In genomic region chr7:107123392-107123791, GRCh38 we compare ENCODE assay signal across 20 cellular contexts. TPM values are rescaled to one million over a fixed set of nuclear protein-coding genes. Genes with fewer than 3 reads are reported as not detected.
DNase-seq lines count a peak whose midpoint lies in the region; ATAC-seq, FAIRE-seq and TF ChIP-seq lines count a peak whose summit lies in the region.
"Had no signal": no experiment of that assay in that cellular context is flagged by ENCODE, and none has a peak within 500 bp of the region (broad histone marks: within the 10 kb centered on the region; RNA-seq: fewer than 3 reads in every experiment).

No MANE protein-coding gene starts in this region.

- H3K27ac Mint-ChIP-seq in osteocyte (ENCODE audit: unreplicated experiment), result peak overlapping the region; percentile 80
- H3K27ac Mint-ChIP-seq: CD4-positive, alpha-beta T cell; GM23338 had no signal

- no peak overlapping the region for H3K4me3 ChIP-seq in right lobe of liver
- no peak overlapping the region for H3K4me3 ChIP-seq in HepG2 (replicated peaks in 1 of 3; ENCODE audit: insufficient read depth in 1 of 3, low read depth in 2 of 3, low read length in 3 of 3)
- H3K4me3 ChIP-seq in transverse colon, result no peak overlapping the region
- no peak overlapping the region for H3K4me3 ChIP-seq in right atrium auricular region
- H3K4me3 ChIP-seq: A549, GM23338, K562 had no signal

- ATAC-seq in right lobe of liver (peak in 3 of 4 donors; percentile 51 to 70 (median 56)), HepG2 (no peak), Right ventricle myocardium inferior (no peak), GM21390 (IDR thresholded peaks at IDR 0.05; ENCODE audit: unreplicated experiment) (no peak)
- ATAC-seq: A549, GM23338, K562 had no signal

- H3K36me3 ChIP-seq in right lobe of liver (no peaks in the 10 kb centered on the region), HepG2 (replicated peaks in 1 of 2; ENCODE audit: control insufficient read depth in 1 of 2, insufficient read depth in 2 of 2, low read length in 2 of 2) (no peaks in the 10 kb centered on the region), transverse colon (no peaks in the 10 kb centered on the region), right atrium auricular region (no peaks in the 10 kb centered on the region)

- H3K4me1 Mint-ChIP-seq in osteocyte (ENCODE audit: unreplicated experiment), result peaks cover 26% of the 10 kb centered on the region

- POLR2A ChIA-PET in HepG2 (lab: Yijun Ruan, JAX), result no interaction called here

- 98% methylated on average over 4 of the region's 4 CpGs for WGBS in right lobe of liver (ENCODE audit: insufficient coverage, low coverage, low lambda C conversion rate, missing lambda C conversion rate)
- 26% methylated on average over 4 of the region's 4 CpGs for WGBS in HepG2 (ENCODE audit: low lambda C conversion rate)
- 97 to 100% methylated on average over 2 to 4 of the region's 4 CpGs for WGBS in transverse colon (ENCODE audit: low coverage in 1 of 2), 2 donors

- BruUV-seq in HepG2 (replicated peaks; lab: Mats Ljungman, UMichigan), result no TSS peak

- intact Hi-C loops in right lobe of liver (cut with DNase I), result no loop called here
- intact Hi-C loops in HepG2 (cut with micrococcal nuclease; ENCODE audit: unreplicated experiment), result no loop called here
- intact Hi-C loops in transverse colon (cut with DNase I; ENCODE audit: low total_unique reads), result no loop called here
- intact Hi-C loops in Right ventricle myocardium inferior (cut with DNase I), result no loop called here

- no peaks in the 10 kb centered on the region for H3K79me2 ChIP-seq in HepG2 (ENCODE audit: insufficient read depth, low read length)

- no peaks in the 10 kb centered on the region for H3K9me3 Mint-ChIP-seq in osteocyte (ENCODE audit: unreplicated experiment)
- H3K9me3 Mint-ChIP-seq: CD4-positive, alpha-beta T cell; GM23338 had no signal

- H4K20me1 ChIP-seq in HepG2 (ENCODE audit: insufficient read depth, low read length), result no peaks in the 10 kb centered on the region

- TF ChIP-seq CTCF in right lobe of liver (IDR thresholded peaks at IDR 0.05) (no peak), HepG2 (CRISPR knock-in tag; IDR thresholded peaks at IDR 0.05) (no peak), osteocyte (IDR thresholded peaks at IDR 0.05) (no peak), transverse colon (IDR thresholded peaks at IDR 0.05) (no peak), right atrium auricular region (IDR thresholded peaks at IDR 0.05) (no peak)

- no peak for FAIRE-seq in HepG2 (lab: Jason Lieb, UNC)
- FAIRE-seq: A549, D721Med, G401.6, GM12891, H54, K562 had no signal

- H3K9ac ChIP-seq in HepG2 (ENCODE audit: insufficient read depth, low read depth, low read length), result no peak overlapping the region

- no peak overlapping the region for H2AFZ ChIP-seq in HepG2 (ENCODE audit: low read length)
- H2AFZ ChIP-seq: GM23338 had no signal

- in situ Hi-C loops in HepG2 (cut with HindIII; ENCODE audit: extremely low pct_ligation_motif_present, low pct_unique_long_range_greater_than_20kb) (no loop called here), transverse colon (cut with MboI; ENCODE audit: low pct_ligation_motif_present in 1 of 4, low pct_unique_long_range_greater_than_20kb in 1 of 4, low sequenced_read_pairs in 3 of 4) (no loop called here)

- TF ChIP-seq POLR2A in right lobe of liver (IDR thresholded peaks at IDR 0.05) (no peak), HepG2 (IDR thresholded peaks at IDR 0.05; ENCODE audit: insufficient read depth in 1 of 2, low read depth in 2 of 2, low read length in 2 of 2) (no peak), transverse colon (IDR thresholded peaks at IDR 0.05) (no peak)

- H3K27me3 ChIP-seq in right lobe of liver (no peaks in the 10 kb centered on the region), HepG2 (ENCODE audit: control insufficient read depth in 1 of 2, insufficient read depth in 2 of 2, low read length in 2 of 2) (0 out of 5 replicates have a peak, but pooled peaks cover 0 to 4% of the 10 kb centered on the region in 2 experiments), transverse colon (no peaks in the 10 kb centered on the region), right atrium auricular region (no peaks in the 10 kb centered on the region)

- CTCF ChIA-PET in HepG2 (lab: Yijun Ruan, JAX; ENCODE audit: low intra/inter-chr PET ratio, low total read pairs), result no interaction called here

- TF ChIP-seq EP300 in HepG2 (IDR thresholded peaks at IDR 0.05; ENCODE audit: low read depth in 2 of 2, low read length in 2 of 2) (no peak), HepG2 (CRISPR knock-in tag; IDR thresholded peaks at IDR 0.05; ENCODE audit: borderline replicate concordance) (no peak), transverse colon (IDR thresholded peaks at IDR 0.05; ENCODE audit: low read depth) (no peak)

- H3K27ac ChIP-seq in right lobe of liver, result peak overlapping the region in 2 of 3 donors; percentile 46 to 51
- no peak overlapping the region for H3K27ac ChIP-seq in HepG2 (ENCODE audit: extremely low read length, insufficient read depth, low read length)
- peak overlapping the region; percentile 24 to 64 (median 54) for H3K27ac ChIP-seq in transverse colon
- no peak overlapping the region for H3K27ac ChIP-seq in right atrium auricular region
- H3K27ac ChIP-seq: 22Rv1, C4-2B had no signal

- no peaks in the 10 kb centered on the region for H3K9me3 ChIP-seq in right lobe of liver
- H3K9me3 ChIP-seq in HepG2 (ENCODE audit: low read length), result no peaks in the 10 kb centered on the region
- H3K9me3 ChIP-seq in transverse colon, result no peaks in the 10 kb centered on the region
- no peaks in the 10 kb centered on the region for H3K9me3 ChIP-seq in right atrium auricular region
- H3K9me3 ChIP-seq: A549, Caco-2 had no signal

- H3K36me3 Mint-ChIP-seq in osteocyte (ENCODE audit: unreplicated experiment), result no peaks in the 10 kb centered on the region

- no peak overlapping the region for H3K4me2 ChIP-seq in HepG2 (ENCODE audit: low read depth, low read length)
- H3K4me2 ChIP-seq: GM23338 had no signal

- TF ChIP-seq RAD21 in HepG2 (CRISPR knock-in tag; IDR thresholded peaks at IDR 0.05), result no peak

- no peaks in the 10 kb centered on the region for H3K27me3 Mint-ChIP-seq in osteocyte (ENCODE audit: unreplicated experiment)
- H3K27me3 Mint-ChIP-seq: CD4-positive, alpha-beta T cell had no signal

- DNase-seq in right lobe of liver (no peak), HepG2 (ENCODE audit: low spot score) (no peak), osteocyte (ENCODE audit: extremely low spot score, unreplicated experiment) (no peak), transverse colon (no peak), Right ventricle myocardium inferior (ENCODE audit: missing footprints) (no peak), right atrium auricular region (ENCODE audit: low spot score) (no peak)
- DNase-seq: AML-193; Caco-2; CD4-positive, alpha-beta T cell; HCEC 1CT had no signal

- H3K4me1 ChIP-seq in right lobe of liver, result peaks cover 0 to 6% (median 0%) of the 10 kb centered on the region in 4 donors
- no peaks in the 10 kb centered on the region for H3K4me1 ChIP-seq in HepG2 (ENCODE audit: insufficient read depth, low read length)
- H3K4me1 ChIP-seq in transverse colon, result peaks cover 0 to 4% (median 0%) of the 10 kb centered on the region in 4 donors
- peaks cover 0 to 12% of the 10 kb centered on the region in 2 donors for H3K4me1 ChIP-seq in right atrium auricular region
- H3K4me1 ChIP-seq: Caco-2 had no signal

- H3K4me3 Mint-ChIP-seq in osteocyte (ENCODE audit: unreplicated experiment), result no peak overlapping the region
- H3K4me3 Mint-ChIP-seq: GM23338 had no signal

TF ChIP-seq in HepG2, 621 proteins besides CTCF, POLR2A, EP300 and RAD21:
- TF ChIP-seq NFYB (CRISPR knock-in tag; IDR thresholded peaks at IDR 0.05) (no peak), IRF2 (CRISPR knock-in tag; IDR thresholded peaks at IDR 0.05) (no peak), RFXAP (CRISPR knock-in tag; IDR thresholded peaks at IDR 0.05; ENCODE audit: borderline replicate concordance) (no peak)

RNA-seq across cellular contexts. Expression of gene HBP1, which starts 45.4 kb away (rescaled TPM):
- total RNA-seq in right lobe of liver (10 to 100 TPM; 30.2 to 50.0 (median 36.9) TPM), HepG2 (2016; rRNA removed; fragmentation: Illumina TruSeq; extraction: Trizol) (22.9 and 29.8 TPM in 2 replicates), osteocyte (84.6 and 108 TPM in 2 replicates), transverse colon (100 to 1,000 TPM in 1 of 4 donors, 10 to 100 TPM in 3; 59.5 to 170 (median 88.3) TPM), Right ventricle myocardium inferior (65.8 TPM), right atrium auricular region (10 to 100 TPM; 51.8 to 69.8 TPM)
- total RNA-seq in HepG2 (2016; cell fraction: cytosol; rRNA removed; fragmentation: Illumina TruSeq; extraction: Trizol; ENCODE audit: low read depth), result 4.4 and 5.2 TPM in 2 replicates
- total RNA-seq in HepG2 (2016; cell fraction: insoluble cytoplasmic fraction; rRNA removed; fragmentation: Illumina TruSeq; extraction: Trizol), result 19.6 and 28.9 TPM in 2 replicates
- total RNA-seq in HepG2 (2016; cell fraction: membrane; rRNA removed; fragmentation: Illumina TruSeq; extraction: Trizol), result 8.0 and 9.4 TPM in 2 replicates
- total RNA-seq in HepG2 (2016; cell fraction: nucleus; rRNA removed; fragmentation: Illumina TruSeq; extraction: Trizol), result 16.5 and 18.0 TPM in 2 replicates
- 37.8 and 44.1 TPM in 2 replicates for polyA plus RNA-seq in HepG2 (2011; rRNA removed)
- polyA plus RNA-seq in HepG2 (2011; cell fraction: cytosol; rRNA removed), result 24.4 and 33.9 TPM in 2 replicates
- 24.5 and 27.2 TPM in 2 replicates for polyA plus RNA-seq in HepG2 (2011; cell fraction: nucleus; rRNA removed)
- polyA plus RNA-seq in HepG2 (2012), result 40.5 and 54.8 TPM in 2 replicates
- 1.5 TPM in 2 replicates for polyA plus RNA-seq in HepG2 (2016; cell fraction: cytosol; fragmentation: Illumina TruSeq; extraction: Trizol; ENCODE audit: low read depth)
- polyA plus RNA-seq in HepG2 (2016; cell fraction: insoluble cytoplasmic fraction; fragmentation: Illumina TruSeq; extraction: Trizol; ENCODE audit: low read depth), result 21.0 and 21.2 TPM in 2 replicates
- polyA plus RNA-seq in HepG2 (2016; cell fraction: membrane; fragmentation: Illumina TruSeq; extraction: Trizol; ENCODE audit: low read depth), result 3.2 and 3.9 TPM in 2 replicates
- 13.2 and 18.0 TPM in 2 replicates for polyA plus RNA-seq in HepG2 (2016; cell fraction: nucleus; fragmentation: Illumina TruSeq; extraction: Trizol; ENCODE audit: insufficient read depth, low read depth)
- 46.4 and 47.9 TPM in 2 replicates for polyA minus RNA-seq in HepG2 (2011; rRNA and poly(A)+ RNA removed; ENCODE audit: low replicate concordance)
- polyA minus RNA-seq in HepG2 (2011; cell fraction: cytosol; rRNA and poly(A)+ RNA removed), result 25.5 and 31.9 TPM in 2 replicates
- 109 and 115 TPM in 2 replicates for polyA minus RNA-seq in HepG2 (2011; cell fraction: nucleus; rRNA and poly(A)+ RNA removed)

Comparison
In these comparisons a context has a peak if more than half of its experiments do, and no peak if none do; other contexts are left out.
1. ATAC-seq: peak in right lobe of liver (3 of 4); none in HepG2 (single experiment), Right ventricle myocardium inferior (single experiment) and GM21390 (single experiment).
2. H3K27ac ChIP-seq: peak in right lobe of liver (2 of 3) and transverse colon (4 of 4); none in HepG2 (single experiment) and right atrium auricular region (0 of 2).